ENCODE assay signal across 31 cellular contexts in genomic region chr7:43137811-43138210, GRCh38. TPM values are rescaled to one million over a fixed set of nuclear protein-coding genes. Genes with fewer than 3 reads are reported as not detected.
DNase-seq lines count a peak whose midpoint lies in the region; ATAC-seq, FAIRE-seq and TF ChIP-seq lines count a peak whose summit lies in the region.
"Had no signal": no experiment of that assay in that cellular context is flagged by ENCODE, and none has a peak within 500 bp of the region (broad histone marks: within the 10 kb centered on the region; RNA-seq: fewer than 3 reads in every experiment).

No MANE protein-coding gene starts in this region.

- TF ChIP-seq CTCF in astrocyte (IDR thresholded peaks at IDR 0.05; ENCODE audit: insufficient read depth, low read depth, low read length) (no peak), foreskin fibroblast (IDR thresholded peaks at IDR 0.05; ENCODE audit: low read depth, low read length) (no peak), lower leg skin (IDR thresholded peaks at IDR 0.05) (no peak)

- H3K79me2 ChIP-seq in GM23248 (ENCODE audit: insufficient read depth), result no peaks in the 10 kb centered on the region
- H3K79me2 ChIP-seq in astrocyte (ENCODE audit: insufficient read depth, low read length), result no peaks in the 10 kb centered on the region

- H3K9ac ChIP-seq in GM23248 (no peak overlapping the region), astrocyte (ENCODE audit: low read length) (no peak overlapping the region)
- H3K9ac ChIP-seq: BLaER1 had no signal

- H4K20me1 ChIP-seq in GM23248 (ENCODE audit: insufficient read depth) (no peaks in the 10 kb centered on the region), astrocyte (ENCODE audit: insufficient read depth, low read length) (no peaks in the 10 kb centered on the region)
- H4K20me1 ChIP-seq: BLaER1 had no signal

- H3F3A ChIP-seq in GM23248 (ENCODE audit: insufficient read depth), result peaks cover 9% of the 10 kb centered on the region

- H3K9me3 ChIP-seq in GM23248 (ENCODE audit: low read depth), result no peaks in the 10 kb centered on the region
- H3K9me3 ChIP-seq in astrocyte (ENCODE audit: insufficient read depth, low read depth, low read length), result no peaks in the 10 kb centered on the region
- H3K9me3 ChIP-seq: A549, BLaER1, neutrophil, right atrium auricular region, uterus had no signal

- H3K4me1 ChIP-seq in GM23248 (ENCODE audit: insufficient read depth) (peaks cover 19% of the 10 kb centered on the region), astrocyte (ENCODE audit: insufficient read depth, low read length) (peaks cover 33% of the 10 kb centered on the region)
- H3K4me1 ChIP-seq: A549, right atrium auricular region, uterus had no signal

- H3K27me3 ChIP-seq in GM23248 (replicated peaks; ENCODE audit: insufficient read depth), result no peaks in the 10 kb centered on the region
- H3K27me3 ChIP-seq in astrocyte (ENCODE audit: insufficient read depth, low read length), result no peaks in the 10 kb centered on the region
- H3K27me3 ChIP-seq: BLaER1, brain microvascular endothelial cell, right atrium auricular region, uterus had no signal

- H3K27me3 Mint-ChIP-seq in astrocyte (ENCODE audit: low read depth, unreplicated experiment) (no peaks in the 10 kb centered on the region), T-cell (peaks cover 26 to 34% of the 10 kb centered on the region in 2 donors)
- peaks cover 23% of the 10 kb centered on the region for H3K27me3 Mint-ChIP-seq in activated T-helper 1 cell treated with anti-CD3 and anti-CD28 coated beads, Interleukin-12 subunit alpha, Interleukin-12 subunit beta, Interleukin-2, Interleukin-4 antibody, amounts not matched to agents 30 ng/mL and 10 ng/mL and 1 ng/mL, durations not matched to agents 14 hours and 24 hours and 36 hours (ENCODE audit: insufficient read depth)

- no peaks in the 10 kb centered on the region for H3K9me2 ChIP-seq in GM23248 (ENCODE audit: insufficient read depth)

- in situ Hi-C loops in GM23248 (cut with MboI), result no loop called here

- no peaks in the 10 kb centered on the region for H3K36me3 Mint-ChIP-seq in astrocyte (ENCODE audit: low read depth, unreplicated experiment)
- H3K36me3 Mint-ChIP-seq in T-cell, result no peaks in the 10 kb centered on the region
- no peaks in the 10 kb centered on the region for H3K36me3 Mint-ChIP-seq in activated T-helper 1 cell treated with anti-CD3 and anti-CD28 coated beads, Interleukin-12 subunit alpha, Interleukin-12 subunit beta, Interleukin-2, Interleukin-4 antibody, amounts not matched to agents 30 ng/mL and 10 ng/mL and 1 ng/mL, durations not matched to agents 14 hours and 24 hours and 36 hours (ENCODE audit: low read depth)
- H3K36me3 Mint-ChIP-seq: activated CD4-positive, alpha-beta memory T cell treated with anti-CD3 and anti-CD28 coated beads for 36 hours; activated naive CD4-positive, alpha-beta T cell treated with anti-CD3 and anti-CD28 coated beads, Interleukin-2, amount 10 ng/mL, durations not matched to agents 7 days and 5 days had no signal

- H3K9me3 Mint-ChIP-seq in astrocyte (ENCODE audit: unreplicated experiment) (no peaks in the 10 kb centered on the region), T-cell (no peaks in the 10 kb centered on the region)
- H3K9me3 Mint-ChIP-seq in activated T-helper 1 cell treated with anti-CD3 and anti-CD28 coated beads, Interleukin-12 subunit alpha, Interleukin-12 subunit beta, Interleukin-2, Interleukin-4 antibody, amounts not matched to agents 30 ng/mL and 10 ng/mL and 1 ng/mL, durations not matched to agents 14 hours and 24 hours and 36 hours, result no peaks in the 10 kb centered on the region
- H3K9me3 Mint-ChIP-seq: activated CD4-positive, alpha-beta memory T cell treated with anti-CD3 and anti-CD28 coated beads for 36 hours; activated naive CD4-positive, alpha-beta T cell treated with anti-CD3 and anti-CD28 coated beads, Interleukin-2, amount 10 ng/mL, durations not matched to agents 7 days and 5 days; stimulated activated naive CD8-positive, alpha-beta T cell treated with anti-CD3 and anti-CD28 coated beads, Interleukin-15, Interleukin-2, amounts not matched to agents 100 ng/mL and 50 ng/mL, for 24 hours had no signal

- no peak overlapping the region for H3K4me3 Mint-ChIP-seq in astrocyte (ENCODE audit: unreplicated experiment)
- H3K4me3 Mint-ChIP-seq in T-cell, result no peak overlapping the region
- H3K4me3 Mint-ChIP-seq in activated T-helper 1 cell treated with anti-CD3 and anti-CD28 coated beads, Interleukin-12 subunit alpha, Interleukin-12 subunit beta, Interleukin-2, Interleukin-4 antibody, amounts not matched to agents 30 ng/mL and 10 ng/mL and 1 ng/mL, durations not matched to agents 14 hours and 24 hours and 36 hours, result no peak overlapping the region
- H3K4me3 Mint-ChIP-seq: activated CD4-positive, alpha-beta memory T cell treated with anti-CD3 and anti-CD28 coated beads for 36 hours; activated naive CD4-positive, alpha-beta T cell treated with anti-CD3 and anti-CD28 coated beads, Interleukin-2, amount 10 ng/mL, durations not matched to agents 7 days and 5 days; stimulated activated naive CD8-positive, alpha-beta T cell treated with anti-CD3 and anti-CD28 coated beads, Interleukin-15, Interleukin-2, amounts not matched to agents 100 ng/mL and 50 ng/mL, for 24 hours had no signal

- FAIRE-seq in astrocyte (lab: Jason Lieb, UNC), result no peak
- FAIRE-seq: A549 had no signal

- H3K4me3 ChIP-seq in GM23248, result no peak overlapping the region
- no peak overlapping the region for H3K4me3 ChIP-seq in astrocyte (ENCODE audit: insufficient read depth, low read depth, low read length)
- H3K4me3 ChIP-seq in foreskin fibroblast (ENCODE audit: low read depth in 1 of 2, low read length in 2 of 2), result no peak overlapping the region
- no peak overlapping the region for H3K4me3 ChIP-seq in lower leg skin (ENCODE audit: low read depth, poor library complexity, severe bottlenecking)
- H3K4me3 ChIP-seq: A549, BLaER1, dorsolateral prefrontal cortex, right atrium auricular region, uterus had no signal

- intact Hi-C loops in lower leg skin (cut with DNase I; ENCODE audit: low total_unique reads), result no loop called here
- intact Hi-C loops in activated T-helper 1 cell treated with anti-CD3 and anti-CD28 coated beads, Interleukin-12 subunit alpha, Interleukin-12 subunit beta, Interleukin-2, Interleukin-4 antibody, amounts not matched to agents 30 ng/mL and 10 ng/mL and 1 ng/mL, durations not matched to agents 14 hours and 24 hours and 36 hours (cut with micrococcal nuclease), result no loop called here

- POLR2A ChIA-PET in T-cell (lab: Charles Lee), result interaction anchor here in 1 of 2 donors (0.6 kb wide), 1 partner anchor 13 kb away, joined by 3 read pairs; no protein-coding TSS in a partner anchor

- TF ChIP-seq POLR2A in lower leg skin (IDR thresholded peaks at IDR 0.05), result no peak

- H2AFZ ChIP-seq in GM23248 (no peak overlapping the region), astrocyte (ENCODE audit: low read depth, low read length) (no peak overlapping the region)

- no peak for ATAC-seq in T-cell (replicated peaks in 1 of 4)
- ATAC-seq: A549, left lobe of liver, PC-3 had no signal

- DNase-seq in AG08395 (ENCODE audit: low spot score) (peak; percentile 61), GM23248 (peak; percentile 56), astrocyte (ENCODE audit: low read depth) (no peak), foreskin fibroblast (peak; percentile 31 to 56), lower leg skin (ENCODE audit: low spot score in 2 of 2) (no peak), T-cell (no peak), activated T-cell treated with anti-CD3 and anti-CD28 coated beads for 4 hours (no peak)
- DNase-seq in activated T-helper 1 cell treated with anti-CD3 and anti-CD28 coated beads, Interleukin-12 subunit alpha, Interleukin-12 subunit beta, Interleukin-2, Interleukin-4 antibody, amounts not matched to agents 30 ng/mL and 10 ng/mL and 1 ng/mL, durations not matched to agents 14 hours and 24 hours and 36 hours (ENCODE audit: low spot score), result no peak
- DNase-seq: activated CD4-positive, alpha-beta memory T cell treated with anti-CD3 and anti-CD28 coated beads for 36 hours; activated CD4-positive, alpha-beta T cell treated with anti-CD3 and anti-CD28 coated beads for 1 hour; activated naive CD4-positive, alpha-beta T cell treated with anti-CD3 and anti-CD28 coated beads, Interleukin-2, amount 10 ng/mL, durations not matched to agents 7 days and 5 days; amniotic stem cell; cerebellar nuclear complex; dorsolateral prefrontal cortex; NCI-H1417; NCI-H2081; NCI-H2227 treated with DMSO at 0.1 percent for 48 hours; NCI-H526 treated with DMSO at 0.1 percent for 48 hours; PC-3; posterior cingulate gyrus; stimulated activated CD4-positive, alpha-beta T cell treated with anti-CD3 and anti-CD28 coated beads, Interleukin-2, amount 100 ng/mL, for 24 hours; uterus had no signal

- peak overlapping the region; percentile 97 for H3K27ac Mint-ChIP-seq in astrocyte (ENCODE audit: unreplicated experiment)
- no peak overlapping the region for H3K27ac Mint-ChIP-seq in T-cell
- H3K27ac Mint-ChIP-seq in activated T-helper 1 cell treated with anti-CD3 and anti-CD28 coated beads, Interleukin-12 subunit alpha, Interleukin-12 subunit beta, Interleukin-2, Interleukin-4 antibody, amounts not matched to agents 30 ng/mL and 10 ng/mL and 1 ng/mL, durations not matched to agents 14 hours and 24 hours and 36 hours, result no peak overlapping the region
- H3K27ac Mint-ChIP-seq: activated CD4-positive, alpha-beta memory T cell treated with anti-CD3 and anti-CD28 coated beads for 36 hours; activated naive CD4-positive, alpha-beta T cell treated with anti-CD3 and anti-CD28 coated beads, Interleukin-2, amount 10 ng/mL, durations not matched to agents 7 days and 5 days; stimulated activated naive CD8-positive, alpha-beta T cell treated with anti-CD3 and anti-CD28 coated beads, Interleukin-15, Interleukin-2, amounts not matched to agents 100 ng/mL and 50 ng/mL, for 24 hours had no signal

- H3K36me3 ChIP-seq in GM23248 (ENCODE audit: low read depth), result no peaks in the 10 kb centered on the region
- H3K36me3 ChIP-seq in astrocyte (ENCODE audit: insufficient read depth, low read length), result no peaks in the 10 kb centered on the region
- H3K36me3 ChIP-seq: brain microvascular endothelial cell, neutrophil, right atrium auricular region, uterus had no signal

- CTCF ChIA-PET in T-cell (lab: Charles Lee), result interaction anchor here in 1 of 2 donors (0.7 kb wide), 1 partner anchor 309 kb away, joined by 3 read pairs; no protein-coding TSS in a partner anchor

- H3K4me1 Mint-ChIP-seq in astrocyte (ENCODE audit: low read depth, unreplicated experiment) (peaks cover 53% of the 10 kb centered on the region), T-cell (no peaks in the 10 kb centered on the region)
- no peaks in the 10 kb centered on the region for H3K4me1 Mint-ChIP-seq in activated T-helper 1 cell treated with anti-CD3 and anti-CD28 coated beads, Interleukin-12 subunit alpha, Interleukin-12 subunit beta, Interleukin-2, Interleukin-4 antibody, amounts not matched to agents 30 ng/mL and 10 ng/mL and 1 ng/mL, durations not matched to agents 14 hours and 24 hours and 36 hours (ENCODE audit: low read depth)
- H3K4me1 Mint-ChIP-seq: activated naive CD4-positive, alpha-beta T cell treated with anti-CD3 and anti-CD28 coated beads, Interleukin-2, amount 10 ng/mL, durations not matched to agents 7 days and 5 days had no signal

- H3K27ac ChIP-seq in GM23248 (no peak overlapping the region), astrocyte (ENCODE audit: low read depth, low read length) (no peak overlapping the region)
- H3K27ac ChIP-seq: A549, BLaER1, brain microvascular endothelial cell, dorsolateral prefrontal cortex, neutrophil, right atrium auricular region, uterus had no signal

- WGBS in GM23248 (ENCODE audit: low coverage in 1 of 2, low lambda C conversion rate in 2 of 2, missing lambda C conversion rate in 2 of 2), 2 experiments, result 8 to 9% methylated on average over 3 of the region's 3 CpGs
- 55 to 61% methylated on average over 3 of the region's 3 CpGs for WGBS in lower leg skin, 2 donors

- H3K4me2 ChIP-seq in GM23248 (ENCODE audit: unreplicated experiment) (peak overlapping the region; percentile 32), astrocyte (ENCODE audit: low read length) (no peak overlapping the region)
- H3K4me2 ChIP-seq: A549, BLaER1 had no signal

RNA-seq across cellular contexts. Expression of gene HECW1, which starts 25.4 kb away (rescaled TPM):
- 4.8 and 8.7 TPM in 2 replicates for total RNA-seq in GM23248 (2014; rRNA removed; shearing (Covaris generic))
- 2.0 and 2.1 TPM in 2 replicates for polyA plus RNA-seq in GM23248 (2016; fragmentation: Nextera tagmentation; extraction: Ambion mirVana)
- total RNA-seq in astrocyte (2.3 and 3.3 TPM in 2 replicates), lower leg skin (1 to 10 TPM in 2 of 4 donors, under 1 TPM in 1, not detected in 1; 0.62 to 4.3 (median 1.4) TPM), T-cell (not detected)
- total RNA-seq in activated T-helper 1 cell treated with anti-CD3 and anti-CD28 coated beads, Interleukin-12 subunit alpha, Interleukin-12 subunit beta, Interleukin-2, Interleukin-4 antibody, amounts not matched to agents 30 ng/mL and 10 ng/mL and 1 ng/mL, durations not matched to agents 14 hours and 24 hours and 36 hours, result not detected in 2 replicates
- total RNA-seq: activated CD4-positive, alpha-beta memory T cell treated with anti-CD3 and anti-CD28 coated beads for 36 hours; left lobe of liver; myocyte; T-helper 2 cell treated with Interferon-gamma antibody and Interleukin-4, amounts not matched to agents 100 ng/mL and 5 ng/mL, for 36 hours had no signal

Comparison
In these comparisons a context has a peak if more than half of its experiments do, and no peak if none do; other contexts are left out.
1. DNase-seq: peak in AG08395 (single experiment), GM23248 (single experiment) and foreskin fibroblast (2 of 2); none in astrocyte (single experiment), lower leg skin (0 of 2), T-cell (0 of 34), activated T-helper 1 cell treated with anti-CD3 and anti-CD28 coated beads, Interleukin-12 subunit alpha, Interleukin-12 subunit beta, Interleukin-2, Interleukin-4 antibody, amounts not matched to agents 30 ng/mL and 10 ng/mL and 1 ng/mL, durations not matched to agents 14 hours and 24 hours and 36 hours (single experiment) and activated T-cell treated with anti-CD3 and anti-CD28 coated beads for 4 hours (single experiment).